ENCODE assay signal across 1 cellular context in genomic region chr3:177191108-177191779, GRCh38.
TF ChIP-seq lines count a peak whose summit lies in the region.

No MANE protein-coding gene starts in this region.

TF ChIP-seq in SK-N-SH, 30 proteins besides CTCF, POLR2A, EP300 and RAD21 (continued from another document):
- no peak for TF ChIP-seq JUND (IDR thresholded peaks at IDR 0.05)
- TF ChIP-seq SIN3A (IDR thresholded peaks at IDR 0.05; ENCODE audit: borderline replicate concordance, low read depth, low read length), result no peak
- TF ChIP-seq MXI1 (IDR thresholded peaks at IDR 0.05; ENCODE audit: low read depth, low read length), result no peak
- TF ChIP-seq USF2 (IDR thresholded peaks at IDR 0.05; ENCODE audit: borderline replicate concordance, low read depth, low read length), result no peak
- no peak for TF ChIP-seq IRF3 (IDR thresholded peaks at IDR 0.05; ENCODE audit: low read depth, low read length)
- no peak for TF ChIP-seq RXRA (IDR thresholded peaks at IDR 0.05; ENCODE audit: borderline replicate concordance, low read depth)
- TF ChIP-seq TEAD4 (IDR thresholded peaks at IDR 0.05; ENCODE audit: borderline replicate concordance, insufficient read depth), result no peak
- TF ChIP-seq FOXM1 (IDR thresholded peaks at IDR 0.05; ENCODE audit: low read depth), result no peak
